19 cellular contexts compared by ENCODE assay signal in genomic region chr5:38148021-38148625, GRCh38.
A peak's percentile ranks its signal among the peaks of the same experiment; 100 is the strongest.
DNase-seq lines count a peak whose midpoint lies in the region; ATAC-seq, FAIRE-seq and TF ChIP-seq lines count a peak whose summit lies in the region.
"Had no signal": no experiment of that assay in that cellular context is flagged by ENCODE, and none has a peak within 500 bp of the region (broad histone marks: within the 10 kb centered on the region; RNA-seq: fewer than 3 reads in every experiment).

No MANE protein-coding gene starts in this region.

- ATAC-seq in activated CD4-positive, alpha-beta T cell treated with anti-CD3 and anti-CD28 coated beads for 36 hours: no peak
- no peak for ATAC-seq in GM19035 (IDR thresholded peaks at IDR 0.05; ENCODE audit: unreplicated experiment)
- ATAC-seq in activated CD8-positive, alpha-beta T cell treated with anti-CD3 and anti-CD28 coated beads for 36 hours: no peak
- ATAC-seq: K562 had no signal

- intact Hi-C loops in activated CD4-positive, alpha-beta T cell treated with anti-CD3 and anti-CD28 coated beads for 36 hours (cut with DNase I, micrococcal nuclease): no loop called here
- intact Hi-C loops in activated CD8-positive, alpha-beta T cell treated with anti-CD3 and anti-CD28 coated beads for 36 hours (cut with micrococcal nuclease): no loop called here

- no peaks in the 10 kb centered on the region for H3K9me3 Mint-ChIP-seq in activated CD4-positive, alpha-beta T cell treated with anti-CD3 and anti-CD28 coated beads for 36 hours (ENCODE audit: low read depth)
- H3K9me3 Mint-ChIP-seq in activated CD8-positive, alpha-beta T cell treated with anti-CD3 and anti-CD28 coated beads for 36 hours: no peaks in the 10 kb centered on the region
- H3K9me3 Mint-ChIP-seq: CD4-positive, alpha-beta T cell had no signal

- H3K4me3 Mint-ChIP-seq in activated CD4-positive, alpha-beta T cell treated with anti-CD3 and anti-CD28 coated beads for 36 hours: no peak overlapping the region
- no peak overlapping the region for H3K4me3 Mint-ChIP-seq in activated CD8-positive, alpha-beta T cell treated with anti-CD3 and anti-CD28 coated beads for 36 hours
- H3K4me3 Mint-ChIP-seq: B cell; CD4-positive, alpha-beta T cell had no signal

- no peaks in the 10 kb centered on the region for H3K36me3 Mint-ChIP-seq in activated CD4-positive, alpha-beta T cell treated with anti-CD3 and anti-CD28 coated beads for 36 hours (ENCODE audit: low read depth)
- H3K36me3 Mint-ChIP-seq in activated CD8-positive, alpha-beta T cell treated with anti-CD3 and anti-CD28 coated beads for 36 hours (ENCODE audit: low read depth): no peaks in the 10 kb centered on the region

- TF ChIP-seq CTCF in bronchial epithelial cell (IDR thresholded peaks at IDR 0.05; ENCODE audit: insufficient read depth, low read length, severe bottlenecking): no peak
- no peak for TF ChIP-seq CTCF in activated CD8-positive, alpha-beta T cell treated with anti-CD3 and anti-CD28 coated beads for 36 hours (IDR thresholded peaks at IDR 0.05)

- H3K27ac ChIP-seq in temporal lobe (ENCODE audit: low read depth, low read length): peak overlapping the region; percentile 12

- H3K36me3 ChIP-seq in bronchial epithelial cell (ENCODE audit: control insufficient read depth, insufficient read depth, low read length): no peaks in the 10 kb centered on the region
- H3K36me3 ChIP-seq: HAP-1 had no signal

- no peaks in the 10 kb centered on the region for H3K27me3 ChIP-seq in bronchial epithelial cell (ENCODE audit: control insufficient read depth, insufficient read depth, low read length)

- H3K27me3 Mint-ChIP-seq in activated CD4-positive, alpha-beta T cell treated with anti-CD3 and anti-CD28 coated beads for 36 hours: peaks cover 11% of the 10 kb centered on the region
- H3K27me3 Mint-ChIP-seq in activated CD8-positive, alpha-beta T cell treated with anti-CD3 and anti-CD28 coated beads for 36 hours: peaks cover 5% of the 10 kb centered on the region
- H3K27me3 Mint-ChIP-seq: CD4-positive, alpha-beta T cell had no signal

- H3K4me3 ChIP-seq in bronchial epithelial cell (ENCODE audit: low read depth, low read length): no peak overlapping the region
- H3K4me3 ChIP-seq: HAP-1, K562 had no signal

- H3K4me1 Mint-ChIP-seq in activated CD4-positive, alpha-beta T cell treated with anti-CD3 and anti-CD28 coated beads for 36 hours: no peaks in the 10 kb centered on the region
- H3K4me1 Mint-ChIP-seq in activated CD8-positive, alpha-beta T cell treated with anti-CD3 and anti-CD28 coated beads for 36 hours (ENCODE audit: low read depth): no peaks in the 10 kb centered on the region
- H3K4me1 Mint-ChIP-seq: B cell had no signal

- H3K27ac Mint-ChIP-seq in activated CD4-positive, alpha-beta T cell treated with anti-CD3 and anti-CD28 coated beads for 36 hours: no peak overlapping the region
- H3K27ac Mint-ChIP-seq in activated CD8-positive, alpha-beta T cell treated with anti-CD3 and anti-CD28 coated beads for 36 hours: no peak overlapping the region
- H3K27ac Mint-ChIP-seq: B cell; CD4-positive, alpha-beta T cell had no signal

- DNase-seq in HuH-7 (ENCODE audit: low spot score) (peak; percentile 58), bronchial epithelial cell (ENCODE audit: low read depth) (no peak), midbrain (lab: John Stamatoyannopoulos, UW) (peak; percentile 33), LoVo (ENCODE audit: low spot score) (no peak)
- DNase-seq in activated CD4-positive, alpha-beta T cell treated with anti-CD3 and anti-CD28 coated beads for 36 hours: no peak
- DNase-seq in activated CD8-positive, alpha-beta T cell treated with anti-CD3 and anti-CD28 coated beads for 36 hours: no peak
- DNase-seq: CD4-positive, alpha-beta T cell; DMS79 treated with DMSO at 0.1 percent for 48 hours; MV-4-11; NCI-H1417 treated with DMSO at 0.1 percent for 48 hours; NCI-H2029; NCI-H2171; NCI-H446; NCI-H748 treated with DMSO at 0.1 percent for 48 hours had no signal

- POLR2A ChIA-PET in activated CD4-positive, alpha-beta T cell treated with anti-CD3 and anti-CD28 coated beads for 36 hours (lab: Charles Lee): no interaction called here
- POLR2A ChIA-PET in activated CD8-positive, alpha-beta T cell treated with anti-CD3 and anti-CD28 coated beads for 36 hours (lab: Charles Lee): no interaction called here

- CTCF ChIA-PET in activated CD4-positive, alpha-beta T cell treated with anti-CD3 and anti-CD28 coated beads for 36 hours (lab: Charles Lee): interaction anchor here (0.6 kb wide), 2 partner anchors 40 to 290 kb away, joined by 3 read pairs; no protein-coding TSS in a partner anchor
- CTCF ChIA-PET in activated CD8-positive, alpha-beta T cell treated with anti-CD3 and anti-CD28 coated beads for 36 hours (lab: Charles Lee): no interaction called here

- peak; percentile 73 for FAIRE-seq in bronchial epithelial cell (lab: Jason Lieb, UNC)
- FAIRE-seq: K562 had no signal

Comparison
In these comparisons a context has a peak if more than half of its experiments do, and no peak if none do; other contexts are left out.
1. DNase-seq: peak in HuH-7 (single experiment) and midbrain (single experiment); none in bronchial epithelial cell (single experiment), activated CD4-positive, alpha-beta T cell treated with anti-CD3 and anti-CD28 coated beads for 36 hours (single experiment), LoVo (single experiment) and activated CD8-positive, alpha-beta T cell treated with anti-CD3 and anti-CD28 coated beads for 36 hours (single experiment).